Comparison of ENCODE assay signal across 16 cellular contexts in genomic region chr16:77297996-77298637, GRCh38.
DNase-seq lines count a peak whose midpoint lies in the region; ATAC-seq and TF ChIP-seq lines count a peak whose summit lies in the region.
"Had no signal": no experiment of that assay in that cellular context is flagged by ENCODE, and none has a peak within 500 bp of the region (broad histone marks: within the 10 kb centered on the region; RNA-seq: fewer than 3 reads in every experiment).

No MANE protein-coding gene starts in this region.

- no peaks in the 10 kb centered on the region for H3K36me3 ChIP-seq in BLaER1 treated with 17β-estradiol and CSF1 and Interleukin-3, amounts not matched to agents 10 nM and 100 nM
- H3K36me3 ChIP-seq in mesodermal cell (ENCODE audit: control insufficient read depth, insufficient read depth, low read length) (peaks cover 5% of the 10 kb centered on the region), aorta (ENCODE audit: control insufficient read depth in 1 of 2, insufficient read depth in 2 of 2, low read length in 1 of 2) (no peaks in the 10 kb centered on the region)

- peak overlapping the region in 8 of 11 experiments; percentile 62 to 83 (median 78); a peak in 16 of 22 replicates for H3K27ac ChIP-seq in BLaER1 treated with 17β-estradiol and CSF1 and Interleukin-3, amounts not matched to agents 10 nM and 100 nM
- H3K27ac ChIP-seq in mesodermal cell (ENCODE audit: low read depth, low read length, severe bottlenecking) (peak overlapping the region; percentile 69), aorta (ENCODE audit: low read depth in 1 of 2, low read length in 2 of 2) (no peak overlapping the region)

- H3K4me2 ChIP-seq in BLaER1 treated with 17β-estradiol and CSF1 and Interleukin-3, amounts not matched to agents 10 nM and 100 nM = peak overlapping the region; percentile 69 to 96 (median 87)

- CTCF ChIA-PET in activated CD4-positive, alpha-beta T cell treated with anti-CD3 and anti-CD28 coated beads for 36 hours (lab: Charles Lee) = no interaction called here

- intact Hi-C loops in activated CD4-positive, alpha-beta T cell treated with anti-CD3 and anti-CD28 coated beads for 36 hours (cut with DNase I, micrococcal nuclease) = no loop called here
- intact Hi-C loops in aorta (cut with DNase I) = no loop called here

- peaks cover 24 to 56% (median 51%) of the 10 kb centered on the region in 10 experiments for H3K4me1 ChIP-seq in BLaER1 treated with 17β-estradiol and CSF1 and Interleukin-3, amounts not matched to agents 10 nM and 100 nM
- H3K4me1 ChIP-seq in mesodermal cell (ENCODE audit: control insufficient read depth, insufficient read depth, low read length, poor library complexity, severe bottlenecking) = peaks cover 22% of the 10 kb centered on the region
- peaks cover 0 to 2% of the 10 kb centered on the region in 2 donors for H3K4me1 ChIP-seq in aorta (ENCODE audit: control insufficient read depth in 1 of 2, insufficient read depth in 2 of 2, low read length in 2 of 2)

- H3K27me3 ChIP-seq in BLaER1 treated with 17β-estradiol and CSF1 and Interleukin-3, amounts not matched to agents 10 nM and 100 nM = no peaks in the 10 kb centered on the region
- no peaks in the 10 kb centered on the region for H3K27me3 ChIP-seq in aorta (ENCODE audit: control insufficient read depth in 1 of 2, insufficient read depth in 2 of 2, low read length in 1 of 2)

- DNase-seq in MV-4-11 (lab: John Stamatoyannopoulos, UW) (peak; percentile 3), astrocyte of the spinal cord (ENCODE audit: low read depth, low spot score) (peak; percentile 49), aorta (no peak), H4 (ENCODE audit: low spot score) (no peak), DMS79 (lab: John Stamatoyannopoulos, UW) (no peak)
- DNase-seq in activated CD4-positive, alpha-beta T cell treated with anti-CD3 and anti-CD28 coated beads for 36 hours = no peak
- DNase-seq: activated CD4-positive, alpha-beta memory T cell treated with anti-CD3 and anti-CD28 coated beads for 36 hours; amygdala; H9; NCI-H187; NCI-H748 treated with DMSO at 0.1 percent for 48 hours had no signal

- in situ Hi-C loops in astrocyte of the spinal cord (cut with HindIII; ENCODE audit: low sequenced_read_pairs) = no loop called here

- H3K27me3 Mint-ChIP-seq in activated CD4-positive, alpha-beta T cell treated with anti-CD3 and anti-CD28 coated beads for 36 hours = peaks cover 8% of the 10 kb centered on the region

- TF ChIP-seq CTCF in astrocyte of the spinal cord (IDR thresholded peaks at IDR 0.05; ENCODE audit: low read depth, low read length) = no peak

- H3K36me3 Mint-ChIP-seq in activated CD4-positive, alpha-beta T cell treated with anti-CD3 and anti-CD28 coated beads for 36 hours (ENCODE audit: low read depth) = no peaks in the 10 kb centered on the region
- H3K36me3 Mint-ChIP-seq: activated CD4-positive, alpha-beta memory T cell treated with anti-CD3 and anti-CD28 coated beads for 36 hours; stimulated activated effector memory CD8-positive, alpha-beta T cell treated with anti-CD3 and anti-CD28 coated beads, Interleukin-12 subunit alpha, Interleukin-12 subunit beta, amount 100 ng/mL, for 72 hours had no signal

- H3K9me3 Mint-ChIP-seq in activated CD4-positive, alpha-beta T cell treated with anti-CD3 and anti-CD28 coated beads for 36 hours (ENCODE audit: low read depth) = no peaks in the 10 kb centered on the region
- H3K9me3 Mint-ChIP-seq: activated CD4-positive, alpha-beta memory T cell treated with anti-CD3 and anti-CD28 coated beads for 36 hours; H9; neural crest cell; stimulated activated effector memory CD8-positive, alpha-beta T cell treated with anti-CD3 and anti-CD28 coated beads, Interleukin-12 subunit alpha, Interleukin-12 subunit beta, amount 100 ng/mL, for 72 hours had no signal

- H3K9ac ChIP-seq in BLaER1 treated with 17β-estradiol and CSF1 and Interleukin-3, amounts not matched to agents 10 nM and 100 nM = peak overlapping the region in 7 of 11 experiments; percentile 14 to 66 (median 57); a peak in 11 of 22 replicates

- 83 to 89% methylated on average over 5 to 6 of the region's 9 CpGs for WGBS in mesodermal cell (ENCODE audit: insufficient coverage in 2 of 2), 2 experiments
- WGBS in aorta, 2 donors = 76% methylated on average over 9 of the region's 9 CpGs

- H4K20me1 ChIP-seq in BLaER1 treated with 17β-estradiol and CSF1 and Interleukin-3, amounts not matched to agents 10 nM and 100 nM = no peaks in the 10 kb centered on the region

- no peaks in the 10 kb centered on the region for H3K9me3 ChIP-seq in BLaER1 treated with 17β-estradiol and CSF1 and Interleukin-3, amounts not matched to agents 10 nM and 100 nM (replicated peaks in 1 of 11)
- H3K9me3 ChIP-seq in mesodermal cell (ENCODE audit: control insufficient read depth, low read length) = no peaks in the 10 kb centered on the region
- no peaks in the 10 kb centered on the region for H3K9me3 ChIP-seq in aorta (ENCODE audit: control insufficient read depth, low read length)

- H3K4me3 Mint-ChIP-seq in activated CD4-positive, alpha-beta T cell treated with anti-CD3 and anti-CD28 coated beads for 36 hours = no peak overlapping the region
- H3K4me3 Mint-ChIP-seq: activated CD4-positive, alpha-beta memory T cell treated with anti-CD3 and anti-CD28 coated beads for 36 hours; H9; neural crest cell; stimulated activated effector memory CD8-positive, alpha-beta T cell treated with anti-CD3 and anti-CD28 coated beads, Interleukin-12 subunit alpha, Interleukin-12 subunit beta, amount 100 ng/mL, for 72 hours had no signal

- H3K27ac Mint-ChIP-seq in activated CD4-positive, alpha-beta T cell treated with anti-CD3 and anti-CD28 coated beads for 36 hours = no peak overlapping the region
- H3K27ac Mint-ChIP-seq: activated CD4-positive, alpha-beta memory T cell treated with anti-CD3 and anti-CD28 coated beads for 36 hours; H9; stimulated activated effector memory CD8-positive, alpha-beta T cell treated with anti-CD3 and anti-CD28 coated beads, Interleukin-12 subunit alpha, Interleukin-12 subunit beta, amount 100 ng/mL, for 72 hours had no signal

- H3K4me1 Mint-ChIP-seq in activated CD4-positive, alpha-beta T cell treated with anti-CD3 and anti-CD28 coated beads for 36 hours = no peaks in the 10 kb centered on the region
- H3K4me1 Mint-ChIP-seq: H9; stimulated activated effector memory CD8-positive, alpha-beta T cell treated with anti-CD3 and anti-CD28 coated beads, Interleukin-12 subunit alpha, Interleukin-12 subunit beta, amount 100 ng/mL, for 72 hours had no signal

- no peak for ATAC-seq in activated CD4-positive, alpha-beta T cell treated with anti-CD3 and anti-CD28 coated beads for 36 hours
- ATAC-seq in aorta (ENCODE audit: low FRiP score) = no peak
- ATAC-seq: stimulated activated effector memory CD8-positive, alpha-beta T cell treated with anti-CD3 and anti-CD28 coated beads, Interleukin-12 subunit alpha, Interleukin-12 subunit beta, amount 100 ng/mL, for 72 hours had no signal

- POLR2A ChIA-PET in activated CD4-positive, alpha-beta T cell treated with anti-CD3 and anti-CD28 coated beads for 36 hours (lab: Charles Lee) = no interaction called here

- H3K4me3 ChIP-seq in BLaER1 treated with 17β-estradiol and CSF1 and Interleukin-3, amounts not matched to agents 10 nM and 100 nM = peak overlapping the region in 2 of 10 experiments; percentile 12 to 41; a peak in 1 of 20 replicates
- H3K4me3 ChIP-seq in astrocyte of the spinal cord (ENCODE audit: low read depth, low read length) (no peak overlapping the region), mesodermal cell (ENCODE audit: extremely low read depth, insufficient read depth, low read length, poor library complexity, severe bottlenecking) (no peak overlapping the region), aorta (ENCODE audit: low read length in 2 of 2) (no peak overlapping the region)
- H3K4me3 ChIP-seq: lung had no signal

Comparison
In these comparisons a context has a peak if more than half of its experiments do, and no peak if none do; other contexts are left out.
1. H3K27ac ChIP-seq: peak in BLaER1 treated with 17β-estradiol and CSF1 and Interleukin-3, amounts not matched to agents 10 nM and 100 nM (8 of 11) and mesodermal cell (single experiment); none in aorta (0 of 2).
2. DNase-seq: peak in MV-4-11 (single experiment) and astrocyte of the spinal cord (single experiment); none in activated CD4-positive, alpha-beta T cell treated with anti-CD3 and anti-CD28 coated beads for 36 hours (single experiment), aorta (0 of 2), H4 (single experiment) and DMS79 (single experiment).